ENCODE assay signal across 19 cellular contexts in the genomic region with DNA sequence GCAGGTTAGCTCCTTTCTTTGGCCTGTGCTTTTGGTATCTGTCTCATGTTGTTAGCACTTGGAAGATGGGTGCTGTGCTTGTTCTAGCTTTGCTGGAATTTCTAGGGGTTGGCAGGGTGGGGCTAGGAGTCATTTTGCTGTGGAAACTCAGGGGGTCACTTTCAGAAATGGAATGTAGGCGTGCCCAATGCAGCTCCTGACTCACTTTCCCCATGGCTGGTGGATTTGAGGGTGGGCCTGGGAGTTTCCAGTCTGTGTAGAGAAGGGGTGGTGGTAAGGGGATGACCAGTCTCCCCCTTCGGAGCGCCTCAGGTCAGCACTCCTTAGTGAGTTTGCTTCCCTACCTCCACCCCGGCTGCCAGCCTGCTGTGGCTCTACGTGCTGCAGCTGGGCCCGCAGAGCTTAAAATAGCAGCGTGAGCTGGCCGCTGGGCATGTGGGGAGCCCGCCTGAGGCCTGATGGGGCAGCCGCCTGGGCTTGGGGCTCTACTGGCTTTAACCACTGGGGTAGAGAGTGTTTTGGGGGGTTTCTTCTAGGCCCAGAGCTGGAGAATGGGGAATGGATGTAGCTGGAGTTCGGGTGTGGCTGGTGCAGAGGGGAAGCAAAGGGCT.
DNase-seq lines count a peak whose midpoint lies in the region; ATAC-seq and TF ChIP-seq lines count a peak whose summit lies in the region.
"Had no signal": no experiment of that assay in that cellular context is flagged by ENCODE, and none has a peak within 500 bp of the region (broad histone marks: within the 10 kb centered on the region; RNA-seq: fewer than 3 reads in every experiment).

No MANE protein-coding gene starts in this region.

- no peak overlapping the region for H3K9ac ChIP-seq in BLaER1 treated with 17β-estradiol and CSF1 and Interleukin-3, amounts not matched to agents 10 nM and 100 nM

- no peaks in the 10 kb centered on the region for H3K36me3 ChIP-seq in BLaER1 treated with 17β-estradiol and CSF1 and Interleukin-3, amounts not matched to agents 10 nM and 100 nM
- H3K36me3 ChIP-seq in heart left ventricle (no peaks in the 10 kb centered on the region), mucosa of descending colon (ENCODE audit: low read depth) (no peaks in the 10 kb centered on the region)

- peak; percentile 51 for DNase-seq in astrocyte of the hippocampus (ENCODE audit: low read depth, low spot score)
- DNase-seq in heart left ventricle = peak; percentile 70 to 89 (median 82)
- DNase-seq in retinal pigment epithelial cell (ENCODE audit: low read depth) = peak; percentile 48
- no peak for DNase-seq in NCI-H526 treated with DMSO at 0.1 percent for 48 hours (lab: John Stamatoyannopoulos, UW)
- no peak for DNase-seq in mucosa of descending colon
- no peak for DNase-seq in NCI-H1436 (lab: John Stamatoyannopoulos, UW)
- no peak for DNase-seq in NCI-H2107 (lab: John Stamatoyannopoulos, UW)
- DNase-seq: activated CD4-positive, alpha-beta T cell treated with anti-CD3 and anti-CD28 coated beads, Interleukin-2, amount 50 U/mL, for 1 hour; activated naive CD4-positive, alpha-beta T cell treated with anti-CD3 and anti-CD28 coated beads, Interleukin-2, amount 10 ng/mL, durations not matched to agents 7 days and 5 days; DND-41; effector CD8-positive, alpha-beta T cell; foreskin melanocyte; hypothalamus; NCI-H146; NCI-H524 had no signal

- intact Hi-C loops in heart left ventricle (cut with DNase I) (no loop called here), mucosa of descending colon (cut with DNase I, micrococcal nuclease) (no loop called here)

- H3K27ac ChIP-seq in BLaER1 treated with 17β-estradiol and CSF1 and Interleukin-3, amounts not matched to agents 10 nM and 100 nM = no peak overlapping the region
- peak overlapping the region; percentile 59 to 95 (median 86) for H3K27ac ChIP-seq in heart left ventricle
- H3K27ac ChIP-seq: RWPE1, skin epidermis had no signal

- ATAC-seq in heart left ventricle (peak; percentile 79 to 93 (median 87)), mucosa of descending colon (no peak)

- peaks cover 0 to 62% (median 43%) of the 10 kb centered on the region in 10 experiments; a peak in 17 of 20 replicates for H3K4me1 ChIP-seq in BLaER1 treated with 17β-estradiol and CSF1 and Interleukin-3, amounts not matched to agents 10 nM and 100 nM
- H3K4me1 ChIP-seq in heart left ventricle = peaks cover 0 to 69% (median 51%) of the 10 kb centered on the region in 12 donors
- H3K4me1 ChIP-seq in mucosa of descending colon (ENCODE audit: low read depth) = no peaks in the 10 kb centered on the region

- no peaks in the 10 kb centered on the region for H3K9me3 ChIP-seq in BLaER1 treated with 17β-estradiol and CSF1 and Interleukin-3, amounts not matched to agents 10 nM and 100 nM (replicated peaks in 1 of 11)
- H3K9me3 ChIP-seq in heart left ventricle = no peaks in the 10 kb centered on the region
- no peaks in the 10 kb centered on the region for H3K9me3 ChIP-seq in mucosa of descending colon

- TF ChIP-seq CTCF in heart left ventricle (IDR thresholded peaks at IDR 0.05) (no peak), retinal pigment epithelial cell (conservative IDR thresholded peaks at IDR 0.05; ENCODE audit: low read depth, low read length) (no peak), mucosa of descending colon (IDR thresholded peaks at IDR 0.05) (no peak)

- no peak overlapping the region for H3K4me3 ChIP-seq in BLaER1 treated with 17β-estradiol and CSF1 and Interleukin-3, amounts not matched to agents 10 nM and 100 nM
- H3K4me3 ChIP-seq in heart left ventricle = no peak overlapping the region
- no peak overlapping the region for H3K4me3 ChIP-seq in retinal pigment epithelial cell (ENCODE audit: low read length)
- no peak overlapping the region for H3K4me3 ChIP-seq in mucosa of descending colon
- H3K4me3 ChIP-seq: GM12878, skin epidermis had no signal

- no peak for TF ChIP-seq POLR2A in heart left ventricle (IDR thresholded peaks at IDR 0.05)

- H3K4me2 ChIP-seq in BLaER1 treated with 17β-estradiol and CSF1 and Interleukin-3, amounts not matched to agents 10 nM and 100 nM = peak overlapping the region in 7 of 11 experiments; percentile 46 to 74 (median 56); a peak in 12 of 22 replicates

- 54 to 70% (median 62%) methylated on average over 11 of the region's 11 CpGs for WGBS in heart left ventricle, 4 donors

- H3K27me3 ChIP-seq in BLaER1 treated with 17β-estradiol and CSF1 and Interleukin-3, amounts not matched to agents 10 nM and 100 nM = 0 out of 22 replicates have a peak, but pooled peaks cover 0 to 8% (median 0%) of the 10 kb centered on the region in 11 experiments
- no peaks in the 10 kb centered on the region for H3K27me3 ChIP-seq in heart left ventricle

- peaks cover 0 to 73% (median 29%) of the 10 kb centered on the region in 11 experiments; a peak in 11 of 22 replicates for H4K20me1 ChIP-seq in BLaER1 treated with 17β-estradiol and CSF1 and Interleukin-3, amounts not matched to agents 10 nM and 100 nM

Comparison
In these comparisons a context has a peak if more than half of its experiments do, and no peak if none do; other contexts are left out.
1. H3K27ac ChIP-seq: peak in heart left ventricle (12 of 12); none in BLaER1 treated with 17β-estradiol and CSF1 and Interleukin-3, amounts not matched to agents 10 nM and 100 nM (0 of 11).
2. DNase-seq: peak in astrocyte of the hippocampus (single experiment), heart left ventricle (5 of 5) and retinal pigment epithelial cell (single experiment); none in NCI-H526 treated with DMSO at 0.1 percent for 48 hours (single experiment), mucosa of descending colon (0 of 3), NCI-H1436 (single experiment) and NCI-H2107 (single experiment).